ENCODE assay signal across 16 cellular contexts in genomic region chr12:90770861-90771260, GRCh38.
"Had no signal": no experiment of that assay in that cellular context is flagged by ENCODE, and none has a peak within 500 bp of the region (broad histone marks: within the 10 kb centered on the region; RNA-seq: fewer than 3 reads in every experiment).

No MANE protein-coding gene starts in this region.

- H3K27ac ChIP-seq: gastrocnemius medialis, right atrium auricular region, stomach, thoracic aorta, transverse colon had no signal

- H3K4me3 Mint-ChIP-seq: natural killer cell, neural crest cell had no signal

- H3K4me1 Mint-ChIP-seq: natural killer cell, neural crest cell had no signal

- FAIRE-seq: small intestine had no signal

- H3K27ac Mint-ChIP-seq: natural killer cell had no signal

- H3K36me3 ChIP-seq: gastrocnemius medialis, right atrium auricular region, stomach, thoracic aorta, transverse colon had no signal

- H3K36me3 Mint-ChIP-seq: natural killer cell had no signal

- H3K27me3 ChIP-seq: gastrocnemius medialis, right atrium auricular region, stomach, transverse colon had no signal

- H3K4me1 ChIP-seq: gastrocnemius medialis, right atrium auricular region, stomach, transverse colon had no signal

- DNase-seq: gastrocnemius medialis; glutamatergic neuron; islet precursor cell; mammary epithelial cell; natural killer cell; posterior cingulate gyrus; small intestine; stimulated activated CD4-positive, alpha-beta T cell treated with anti-CD3 and anti-CD28 coated beads, Interleukin-12 subunit alpha, Interleukin-12 subunit beta, amount 100 ng/mL, for 4 hours; stimulated activated naive CD4-positive, alpha-beta T cell; stomach; substantia nigra; transverse colon had no signal

- ATAC-seq: gastrocnemius medialis, left lobe of liver, natural killer cell had no signal

- H3K9me3 Mint-ChIP-seq: neural crest cell had no signal

- H3K4me3 ChIP-seq: gastrocnemius medialis, right atrium auricular region, stomach, thoracic aorta, transverse colon had no signal

- H3K9me3 ChIP-seq: gastrocnemius medialis, right atrium auricular region, stomach, thoracic aorta, transverse colon had no signal
